9 cellular contexts compared by ENCODE assay signal in genomic region chr7:158864833-158865232, GRCh38. TPM values are rescaled to one million over a fixed set of nuclear protein-coding genes. Genes with fewer than 3 reads are reported as not detected.
DNase-seq lines count a peak whose midpoint lies in the region; ATAC-seq and TF ChIP-seq lines count a peak whose summit lies in the region.
"Had no signal": no experiment of that assay in that cellular context is flagged by ENCODE, and none has a peak within 500 bp of the region (broad histone marks: within the 10 kb centered on the region; RNA-seq: fewer than 3 reads in every experiment).

No MANE protein-coding gene starts in this region.

- peaks cover 47 to 79% (median 72%) of the 10 kb centered on the region in 10 experiments for H3K4me1 ChIP-seq in BLaER1 treated with 17β-estradiol and CSF1 and Interleukin-3, amounts not matched to agents 10 nM and 100 nM
- peaks cover 33% of the 10 kb centered on the region for H3K4me1 ChIP-seq in Panc1 (ENCODE audit: control insufficient read depth, insufficient read depth, low read length)
- peaks cover 2 to 20% of the 10 kb centered on the region in 2 donors for H3K4me1 ChIP-seq in neuronal stem cell (ENCODE audit: control insufficient read depth in 2 of 2, insufficient read depth in 1 of 2, low read depth in 1 of 2, low read length in 2 of 2)
- no peaks in the 10 kb centered on the region for H3K4me1 ChIP-seq in BE2C

- H3K4me3 Mint-ChIP-seq in dendritic cell treated with granulocyte-macrophage colony-stimulating factor and Interleukin-4, amounts not matched to agents 40 ng/mL and 50 ng/mL, for 4 days = peak overlapping the region; percentile 86

- H3K36me3 Mint-ChIP-seq in dendritic cell treated with granulocyte-macrophage colony-stimulating factor and Interleukin-4, amounts not matched to agents 40 ng/mL and 50 ng/mL, for 4 days (ENCODE audit: low read depth) = peaks cover 10% of the 10 kb centered on the region

- H3K27ac Mint-ChIP-seq in dendritic cell treated with granulocyte-macrophage colony-stimulating factor and Interleukin-4, amounts not matched to agents 40 ng/mL and 50 ng/mL, for 4 days = peak overlapping the region; percentile 98

- TF ChIP-seq CTCF in Panc1 (IDR thresholded peaks at IDR 0.05) (no peak), BE2C (IDR thresholded peaks at IDR 0.05; ENCODE audit: low read depth, low read length) (no peak)

- H3K9me3 ChIP-seq in BLaER1 treated with 17β-estradiol and CSF1 and Interleukin-3, amounts not matched to agents 10 nM and 100 nM (replicated peaks in 1 of 11) = peaks cover 0 to 6% (median 0%) of the 10 kb centered on the region in 11 experiments; a peak in 2 of 22 replicates
- H3K9me3 ChIP-seq in Panc1 (ENCODE audit: control insufficient read depth, insufficient read depth, low read depth, low read length) (no peaks in the 10 kb centered on the region), neuronal stem cell (replicated peaks in 1 of 2; ENCODE audit: control insufficient read depth in 2 of 2, insufficient read depth in 1 of 2, low read depth in 1 of 2, low read length in 2 of 2) (no peaks in the 10 kb centered on the region), BE2C (no peaks in the 10 kb centered on the region)

- intact Hi-C loops in Panc1 (cut with micrococcal nuclease; ENCODE audit: unreplicated experiment) = no loop called here
- intact Hi-C loops in dendritic cell treated with granulocyte-macrophage colony-stimulating factor and Interleukin-4, amounts not matched to agents 40 ng/mL and 50 ng/mL, for 4 days (cut with micrococcal nuclease) = loop anchor here (2.0 to 10.0 kb wide), 2 partner anchors 36 to 110 kb away; partner anchors contain the start of gene ESYT2

- WGBS in neuronal stem cell (ENCODE audit: extremely low coverage in 2 of 2, insufficient read length in 2 of 2, insufficient replicate concordance in 1 of 2), 2 donors = no CpG with 5 or more reads among the region's 7 CpGs

- peaks cover 0 to 6% (median under 1%) of the 10 kb centered on the region in 11 experiments; a peak in 3 of 22 replicates for H3K36me3 ChIP-seq in BLaER1 treated with 17β-estradiol and CSF1 and Interleukin-3, amounts not matched to agents 10 nM and 100 nM
- H3K36me3 ChIP-seq in Panc1 (ENCODE audit: control insufficient read depth, insufficient read depth, low read length) = no peaks in the 10 kb centered on the region
- peaks cover 0 to 3% of the 10 kb centered on the region in 2 donors for H3K36me3 ChIP-seq in neuronal stem cell (replicated peaks in 1 of 2; ENCODE audit: control insufficient read depth in 2 of 2, insufficient read depth in 2 of 2, low read length in 2 of 2)
- no peaks in the 10 kb centered on the region for H3K36me3 ChIP-seq in BE2C

- H3K9me3 Mint-ChIP-seq in dendritic cell treated with granulocyte-macrophage colony-stimulating factor and Interleukin-4, amounts not matched to agents 40 ng/mL and 50 ng/mL, for 4 days = no peaks in the 10 kb centered on the region

- H3K27ac ChIP-seq in BLaER1 treated with 17β-estradiol and CSF1 and Interleukin-3, amounts not matched to agents 10 nM and 100 nM = peak overlapping the region in 6 of 11 experiments; percentile 72 to 85 (median 78); a peak in 9 of 22 replicates
- H3K27ac ChIP-seq in Panc1 (ENCODE audit: low read length) = peak overlapping the region; percentile 84
- no peak overlapping the region for H3K27ac ChIP-seq in neuronal stem cell (replicated peaks; ENCODE audit: low read length)

- no peak overlapping the region for H4K8ac ChIP-seq in neuronal stem cell (ENCODE audit: low read depth, low read length)

- POLR2A ChIA-PET in Panc1 (lab: Charles Lee) = no interaction called here

- H3K4me3 ChIP-seq in BLaER1 treated with 17β-estradiol and CSF1 and Interleukin-3, amounts not matched to agents 10 nM and 100 nM = peak overlapping the region in 1 of 10 experiments; percentile 59; a peak in 2 of 20 replicates
- H3K4me3 ChIP-seq in Panc1 (ENCODE audit: low read depth in 2 of 2, low read length in 2 of 2) (no peak overlapping the region), neuronal stem cell (ENCODE audit: low read length in 2 of 2) (no peak overlapping the region), BE2C (ENCODE audit: low read depth, low read length) (no peak overlapping the region)

- no peak overlapping the region for H3K14ac ChIP-seq in neuronal stem cell (ENCODE audit: low read length)

- H2AK5ac ChIP-seq in neuronal stem cell (ENCODE audit: low read depth, low read length) = peak overlapping the region; percentile 3

- no peaks in the 10 kb centered on the region for H3K27me3 Mint-ChIP-seq in dendritic cell treated with granulocyte-macrophage colony-stimulating factor and Interleukin-4, amounts not matched to agents 40 ng/mL and 50 ng/mL, for 4 days

- H3K18ac ChIP-seq in neuronal stem cell (ENCODE audit: low read length) = no peak overlapping the region

- no peak overlapping the region for H2AFZ ChIP-seq in neuronal stem cell (ENCODE audit: low read length)

- H3K23ac ChIP-seq in neuronal stem cell (ENCODE audit: low read depth, low read length, poor library complexity) = no peak overlapping the region

- H3K4me1 Mint-ChIP-seq in dendritic cell treated with granulocyte-macrophage colony-stimulating factor and Interleukin-4, amounts not matched to agents 40 ng/mL and 50 ng/mL, for 4 days (ENCODE audit: low read depth) = peaks cover 29% of the 10 kb centered on the region

- H4K20me1 ChIP-seq in BLaER1 treated with 17β-estradiol and CSF1 and Interleukin-3, amounts not matched to agents 10 nM and 100 nM = peaks cover 0 to 40% (median 13%) of the 10 kb centered on the region in 11 experiments; a peak in 11 of 22 replicates

- no peak overlapping the region for H2BK120ac ChIP-seq in neuronal stem cell (ENCODE audit: low read depth, low read length)

- H2BK15ac ChIP-seq in neuronal stem cell (ENCODE audit: low read length) = no peak overlapping the region

- peak overlapping the region in 4 of 11 experiments; percentile 71 to 84 (median 76); a peak in 4 of 22 replicates for H3K9ac ChIP-seq in BLaER1 treated with 17β-estradiol and CSF1 and Interleukin-3, amounts not matched to agents 10 nM and 100 nM
- H3K9ac ChIP-seq in neuronal stem cell (ENCODE audit: low read depth, low read length, poor library complexity) = no peak overlapping the region

- no peak overlapping the region for H4K91ac ChIP-seq in neuronal stem cell (ENCODE audit: low read depth, low read length, poor library complexity)

- ATAC-seq in Panc1 (no peak), HG02571 (IDR thresholded peaks at IDR 0.05; ENCODE audit: unreplicated experiment) (no peak)

- peak overlapping the region; percentile 57 to 90 (median 80); a peak in 20 of 22 replicates for H3K4me2 ChIP-seq in BLaER1 treated with 17β-estradiol and CSF1 and Interleukin-3, amounts not matched to agents 10 nM and 100 nM
- H3K4me2 ChIP-seq in neuronal stem cell (ENCODE audit: insufficient read depth, low read length, poor library complexity, severe bottlenecking) = no peak overlapping the region

- in situ Hi-C loops in Panc1 (cut with HindIII; ENCODE audit: low pct_unique_long_range_greater_than_20kb, low sequenced_read_pairs) = no loop called here

- no TSS peak for BruUV-seq in Panc1 (replicated peaks; lab: Mats Ljungman, UMichigan)

- no peak overlapping the region for H2BK5ac ChIP-seq in neuronal stem cell (ENCODE audit: low read length)

- H3K79me1 ChIP-seq in neuronal stem cell (ENCODE audit: low read depth, low read length) = peaks cover 15% of the 10 kb centered on the region

- CTCF ChIA-PET in Panc1 (lab: Charles Lee) = no interaction called here

- no peak overlapping the region for H3K4ac ChIP-seq in neuronal stem cell (ENCODE audit: low read length)

- H3K27me3 ChIP-seq in BLaER1 treated with 17β-estradiol and CSF1 and Interleukin-3, amounts not matched to agents 10 nM and 100 nM = no peaks in the 10 kb centered on the region
- H3K27me3 ChIP-seq in Panc1 (ENCODE audit: control insufficient read depth, insufficient read depth, low read length) (no peaks in the 10 kb centered on the region), neuronal stem cell (ENCODE audit: control insufficient read depth in 3 of 3, insufficient read depth in 3 of 3, low read depth in 1 of 3, low read length in 3 of 3) (no peaks in the 10 kb centered on the region), BE2C (no peaks in the 10 kb centered on the region)

- DNase-seq in Panc1 (ENCODE audit: low read depth, low spot score) (no peak), neuronal stem cell (ENCODE audit: low spot score) (no peak), NOMO-1 treated with dmso at 0.1 percent for 144 hours (lab: John Stamatoyannopoulos, UW; ENCODE audit: unreplicated experiment) (no peak), NCI-H1930 (lab: John Stamatoyannopoulos, UW) (no peak), BE2C (no peak)
- DNase-seq: NCI-H2171 treated with DMSO at 0.1 percent for 48 hours had no signal

- H2BK12ac ChIP-seq in neuronal stem cell (ENCODE audit: low read length) = no peak overlapping the region

RNA-seq across cellular contexts. Expression of gene DYNC2I1, which starts 8.5 kb away (rescaled TPM):
- 21.3 TPM for total RNA-seq in Panc1 (2021; ENCODE audit: unreplicated experiment)
- polyA plus RNA-seq in Panc1 (2012; ENCODE audit: insufficient read length) = 40.1 TPM
- polyA plus RNA-seq in neuronal stem cell (2013, experiment 1 of 2) = 14.3 TPM
- 17.2 TPM for polyA plus RNA-seq in neuronal stem cell (2013, experiment 2 of 2)
- 26.5 TPM for polyA plus RNA-seq in BE2C (2012; ENCODE audit: insufficient read depth, insufficient read length, low read depth)

RNA-seq across cellular contexts. Expression of gene ESYT2, which starts 35.5 kb away (rescaled TPM):
- 92.7 TPM for total RNA-seq in Panc1 (2021; ENCODE audit: unreplicated experiment)
- 73.6 TPM for polyA plus RNA-seq in Panc1 (2012; ENCODE audit: insufficient read length)
- polyA plus RNA-seq in neuronal stem cell (2013, experiment 1 of 2) = 11.4 TPM
- polyA plus RNA-seq in neuronal stem cell (2013, experiment 2 of 2) = 11.9 TPM
- 21.7 TPM for polyA plus RNA-seq in BE2C (2012; ENCODE audit: insufficient read depth, insufficient read length, low read depth)
